Comparison of ENCODE assay signal across 21 cellular contexts in genomic region chr3:52931889-52932288, GRCh38. TPM values are rescaled to one million over a fixed set of nuclear protein-coding genes. Genes with fewer than 3 reads are reported as not detected.
A peak's percentile ranks its signal among the peaks of the same experiment; 100 is the strongest.
DNase-seq lines count a peak whose midpoint lies in the region; TF ChIP-seq lines count a peak whose summit lies in the region.
"Had no signal": no experiment of that assay in that cellular context is flagged by ENCODE, and none has a peak within 500 bp of the region (broad histone marks: within the 10 kb centered on the region; RNA-seq: fewer than 3 reads in every experiment).

No MANE protein-coding gene starts in this region.

- H2BK120ac ChIP-seq in mesendoderm (ENCODE audit: low read depth, low read length) = no peak overlapping the region

- no CpG with 5 or more reads among the region's 2 CpGs for WGBS in mesendoderm (ENCODE audit: extremely low coverage, insufficient coverage, low lambda C conversion rate)

- no peaks in the 10 kb centered on the region for H3K9me3 Mint-ChIP-seq in chondrocyte (ENCODE audit: low read depth)
- H3K9me3 Mint-ChIP-seq: stimulated activated naive B cell treated with anti-CD40 and anti-IgM and Interleukin-4, amounts not matched to agents 10 μg/mL and 1 μg/mL and 100 μg/mL, for 72 hours; T-helper 2 cell treated with Interferon-gamma antibody and Interleukin-4, amounts not matched to agents 5 μg/mL and 100 μg/mL, for 36 hours; WTC11 had no signal

- no peak overlapping the region for H3K4me2 ChIP-seq in mesendoderm (ENCODE audit: low read length)

- H3K36me3 ChIP-seq in mesendoderm (ENCODE audit: control insufficient read depth, insufficient read depth, low read length) = no peaks in the 10 kb centered on the region
- no peaks in the 10 kb centered on the region for H3K36me3 ChIP-seq in H7 (replicated peaks; ENCODE audit: control insufficient read depth, insufficient read depth, low read length)
- H3K36me3 ChIP-seq: SJSA1, vagina had no signal

- H3K27me3 ChIP-seq in mesendoderm (ENCODE audit: insufficient read depth, low read length, poor library complexity) (no peaks in the 10 kb centered on the region), H7 (ENCODE audit: control insufficient read depth, insufficient read depth, low read length) (no peaks in the 10 kb centered on the region)
- H3K27me3 ChIP-seq: body of pancreas, SJSA1, testis, vagina had no signal

- H3K4me3 Mint-ChIP-seq in chondrocyte (ENCODE audit: unreplicated experiment) = no peak overlapping the region
- H3K4me3 Mint-ChIP-seq: stimulated activated naive B cell treated with anti-CD40 and anti-IgM and Interleukin-4, amounts not matched to agents 10 μg/mL and 1 μg/mL and 100 μg/mL, for 72 hours; T-helper 2 cell treated with Interferon-gamma antibody and Interleukin-4, amounts not matched to agents 5 μg/mL and 100 μg/mL, for 36 hours; WTC11 had no signal

- H2AK5ac ChIP-seq in mesendoderm (ENCODE audit: low read length) = no peak overlapping the region

- H3K27ac ChIP-seq in mesendoderm (ENCODE audit: low read depth, low read length) = no peak overlapping the region
- H3K27ac ChIP-seq: body of pancreas, SJSA1, testis, vagina had no signal

- no peak overlapping the region for H2BK5ac ChIP-seq in mesendoderm (ENCODE audit: low read length)

- H3K23ac ChIP-seq in mesendoderm (ENCODE audit: low read length) = no peak overlapping the region

- H4K5ac ChIP-seq in mesendoderm (ENCODE audit: low read length) = no peak overlapping the region

- no peaks in the 10 kb centered on the region for H3K4me1 ChIP-seq in mesendoderm (ENCODE audit: control insufficient read depth, low read depth, low read length)
- H3K4me1 ChIP-seq: SJSA1, testis, vagina had no signal

- no peaks in the 10 kb centered on the region for H3K79me1 ChIP-seq in mesendoderm (ENCODE audit: low read length)

- H3K4me3 ChIP-seq in GM12875 (ENCODE audit: low read depth, low read length) = no peak overlapping the region
- no peak overlapping the region for H3K4me3 ChIP-seq in mesendoderm (ENCODE audit: low read length)
- H3K4me3 ChIP-seq in H7 (ENCODE audit: insufficient read depth, low read depth, low read length) = no peak overlapping the region
- H3K4me3 ChIP-seq: body of pancreas, SJSA1, testis, vagina had no signal

- H3K18ac ChIP-seq in mesendoderm (ENCODE audit: low read length) = no peak overlapping the region

- peak; percentile 13 for DNase-seq in NAMALWA (ENCODE audit: low spot score)
- no peak for DNase-seq in chondrocyte (ENCODE audit: low spot score)
- no peak for DNase-seq in mesendoderm
- no peak for DNase-seq in H7
- DNase-seq in SK-N-DZ (ENCODE audit: low spot score) = no peak
- no peak for DNase-seq in LoVo (ENCODE audit: low spot score)
- DNase-seq: activated CD8-positive, alpha-beta memory T cell treated with anti-CD3 and anti-CD28 coated beads, Interleukin-2, amount 50 U/mL, for 48 hours; activated effector memory CD4-positive, alpha-beta T cell treated with Interleukin-2 at 50 U/mL for 16 hours; body of pancreas; DMS79 treated with DMSO at 0.1 percent for 48 hours; HCEC 1CT; kidney glomerular epithelial cell; NCI-H1417 treated with DMSO at 0.1 percent for 48 hours; stimulated activated CD4-positive, alpha-beta T cell treated with anti-CD3 and anti-CD28 coated beads, Interleukin-1b, Interleukin-23, amount 100 ng/mL, for 48 hours; stimulated activated naive B cell treated with anti-CD40 and anti-IgM and Interleukin-4, amounts not matched to agents 10 μg/mL and 1 μg/mL and 100 μg/mL, for 72 hours; testis had no signal

- no peak overlapping the region for H3K4ac ChIP-seq in mesendoderm (ENCODE audit: low read depth, low read length)

- H3K4me1 Mint-ChIP-seq in chondrocyte (ENCODE audit: low read depth) = peaks cover 4% of the 10 kb centered on the region
- H3K4me1 Mint-ChIP-seq: WTC11 had no signal

- H3K56ac ChIP-seq in mesendoderm (ENCODE audit: low read length) = no peak overlapping the region

- no peak overlapping the region for H4K8ac ChIP-seq in mesendoderm (ENCODE audit: low read depth, low read length)

- no peak overlapping the region for H3K27ac Mint-ChIP-seq in chondrocyte (ENCODE audit: unreplicated experiment)
- H3K27ac Mint-ChIP-seq: T-helper 2 cell treated with Interferon-gamma antibody and Interleukin-4, amounts not matched to agents 5 μg/mL and 100 μg/mL, for 36 hours; WTC11 had no signal

- 0 out of 2 replicates have a peak, but pooled peaks have one; percentile 4 for TF ChIP-seq CTCF in GM12875 (IDR thresholded peaks at IDR 0.05; ENCODE audit: borderline replicate concordance, insufficient read depth, low read depth, low read length)
- peak; percentile 33 for TF ChIP-seq CTCF in chondrocyte (IDR thresholded peaks at IDR 0.05)

- H3K9ac ChIP-seq in mesendoderm (ENCODE audit: low read length) = no peak overlapping the region

- no peaks in the 10 kb centered on the region for H3K79me2 ChIP-seq in mesendoderm (ENCODE audit: control insufficient read depth, insufficient read depth, low read length)

- H3K27me3 Mint-ChIP-seq in chondrocyte (ENCODE audit: low read depth) = no peaks in the 10 kb centered on the region
- H3K27me3 Mint-ChIP-seq: stimulated activated naive B cell treated with anti-CD40 and anti-IgM and Interleukin-4, amounts not matched to agents 10 μg/mL and 1 μg/mL and 100 μg/mL, for 72 hours had no signal

- H3K36me3 Mint-ChIP-seq in chondrocyte (ENCODE audit: low read depth) = no peaks in the 10 kb centered on the region
- H3K36me3 Mint-ChIP-seq: WTC11 had no signal

- H2BK15ac ChIP-seq in mesendoderm (replicated peaks; ENCODE audit: low read depth) = no peak overlapping the region

RNA-seq across cellular contexts. Expression of gene STIMATE, which starts 34.5 kb away (rescaled TPM):
- total RNA-seq in chondrocyte = 18.7 to 19.0 TPM (median 18.9 TPM) in 3 replicates
- 19.3 TPM for polyA plus RNA-seq in mesendoderm (2013, experiment 1 of 2)
- polyA plus RNA-seq in mesendoderm (2013, experiment 2 of 2) = 20.8 TPM
- 10.9 and 19.3 TPM in 2 replicates for total RNA-seq in H7 (2014; rRNA removed; shearing (Covaris generic))
- 11.1 and 19.4 TPM in 2 replicates for polyA plus RNA-seq in SK-N-DZ (2014; cell fraction: cytosol; rRNA removed)
- 21.7 and 26.9 TPM in 2 replicates for polyA plus RNA-seq in SK-N-DZ (2014; cell fraction: nucleus; rRNA removed)
